In the genomic region with DNA sequence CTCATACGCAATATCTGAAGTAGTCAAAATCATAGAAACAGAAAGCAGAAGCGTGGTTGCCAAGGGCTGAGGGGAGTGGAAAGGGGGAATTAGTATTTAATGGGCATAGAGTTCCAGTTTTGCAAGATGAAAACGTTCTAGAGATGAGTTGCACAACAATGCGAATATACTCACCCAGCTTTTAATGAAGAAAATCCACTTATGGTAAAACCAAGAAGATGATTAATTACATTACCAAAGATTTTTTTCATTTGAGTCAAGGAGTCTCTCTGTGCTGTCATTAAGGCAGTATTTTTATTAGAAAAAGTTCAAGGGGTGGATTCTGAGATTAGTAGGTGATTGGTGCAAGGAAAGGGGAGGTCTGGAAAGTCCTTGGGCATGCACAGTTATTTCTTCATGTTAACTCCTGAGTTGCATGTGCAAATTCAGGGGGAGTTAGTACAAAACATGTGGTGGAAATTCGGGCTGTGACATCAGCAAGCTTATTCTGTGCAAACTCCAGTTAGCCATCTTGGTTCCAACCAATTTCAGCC, we compare ENCODE assay signal across 1 cellular context.
A peak's percentile ranks its signal among the peaks of the same experiment; 100 is the strongest.
TF ChIP-seq lines count a peak whose summit lies in the region.

No MANE protein-coding gene starts in this region.

TF ChIP-seq in GM12878, 131 proteins besides CTCF, POLR2A, EP300 and RAD21 (continues in another document):
- peak; percentile 29; the same call in 1 of the 2 replicates for TF ChIP-seq CREB1 (IDR thresholded peaks at IDR 0.05; ENCODE audit: low read depth)
- no peak for TF ChIP-seq CBX5 (IDR thresholded peaks at IDR 0.05; ENCODE audit: low read depth)
- 0 out of 2 replicates have a peak, but pooled peaks have one; percentile 33 for TF ChIP-seq SMARCA5 (IDR thresholded peaks at IDR 0.05)
- TF ChIP-seq FOS (IDR thresholded peaks at IDR 0.05; ENCODE audit: borderline replicate concordance, extremely low read depth, insufficient read length): no peak
- TF ChIP-seq CEBPB (IDR thresholded peaks at IDR 0.05; ENCODE audit: borderline replicate concordance in 1 of 2, low read depth in 2 of 2, low read length in 2 of 2): peak in 1 of 2 experiments; percentile 69; a peak in 1 of 4 replicates
- TF ChIP-seq SIN3A (IDR thresholded peaks at IDR 0.05; ENCODE audit: low read depth, low read length): no peak
- TF ChIP-seq NFIC (IDR thresholded peaks at IDR 0.05; ENCODE audit: low read depth, low read length): peak; percentile 84
- TF ChIP-seq ZSCAN29 (IDR thresholded peaks at IDR 0.05): no peak; the same call in 1 of the 2 replicates
- TF ChIP-seq POU2F2 (IDR thresholded peaks at IDR 0.05; ENCODE audit: borderline replicate concordance, low read depth, low read length): 0 out of 3 replicates have a peak, but pooled peaks have one; percentile 33
- peak; percentile 53; the same call in 1 of the 2 replicates for TF ChIP-seq PKNOX1 (IDR thresholded peaks at IDR 0.05)
- peak; percentile 66 for TF ChIP-seq NR2F1 (conservative IDR thresholded peaks at IDR 0.05)
- TF ChIP-seq MEF2A (IDR thresholded peaks at IDR 0.05; ENCODE audit: insufficient read depth, low read depth, low read length): 0 out of 2 replicates have a peak, but pooled peaks have one; percentile 43
- 0 out of 2 replicates have a peak, but pooled peaks have one; percentile 52 for TF ChIP-seq DPF2 (IDR thresholded peaks at IDR 0.05)
- TF ChIP-seq, protein P1, sequence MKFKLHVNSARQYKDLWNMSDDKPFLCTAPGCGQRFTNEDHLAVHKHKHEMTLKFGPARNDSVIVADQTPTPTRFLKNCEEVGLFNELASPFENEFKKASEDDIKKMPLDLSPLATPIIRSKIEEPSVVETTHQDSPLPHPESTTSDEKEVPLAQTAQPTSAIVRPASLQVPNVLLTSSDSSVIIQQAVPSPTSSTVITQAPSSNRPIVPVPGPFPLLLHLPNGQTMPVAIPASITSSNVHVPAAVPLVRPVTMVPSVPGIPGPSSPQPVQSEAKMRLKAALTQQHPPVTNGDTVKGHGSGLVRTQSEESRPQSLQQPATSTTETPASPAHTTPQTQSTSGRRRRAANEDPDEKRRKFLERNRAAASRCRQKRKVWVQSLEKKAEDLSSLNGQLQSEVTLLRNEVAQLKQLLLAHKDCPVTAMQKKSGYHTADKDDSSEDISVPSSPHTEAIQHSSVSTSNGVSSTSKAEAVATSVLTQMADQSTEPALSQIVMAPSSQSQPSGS (IDR thresholded peaks at IDR 0.05; ENCODE audit: low read length): peak; percentile 53
- TF ChIP-seq PAX8 (IDR thresholded peaks at IDR 0.05): no peak
- peak; percentile 43; the same call in 1 of the 2 replicates for TF ChIP-seq ZBED1 (IDR thresholded peaks at IDR 0.05; ENCODE audit: borderline replicate concordance)
- peak; percentile 74 to 78 for TF ChIP-seq IKZF2 (IDR thresholded peaks at IDR 0.05)
- no peak for TF ChIP-seq SIX5 (IDR thresholded peaks at IDR 0.05; ENCODE audit: low read depth, low read length, severe bottlenecking)
- TF ChIP-seq CBX3 (IDR thresholded peaks at IDR 0.05; ENCODE audit: borderline replicate concordance, low read depth): no peak
- no peak for TF ChIP-seq TCF7 (IDR thresholded peaks at IDR 0.05; ENCODE audit: borderline replicate concordance)
- no peak; the same call in 1 of the 2 replicates for TF ChIP-seq NKRF (conservative IDR thresholded peaks at IDR 0.05)
- TF ChIP-seq FOXM1 (IDR thresholded peaks at IDR 0.05; ENCODE audit: low read depth, low read length): peak; percentile 77
- no peak for TF ChIP-seq STAT1 (conservative IDR thresholded peaks at IDR 0.05)
- TF ChIP-seq MTA3 (IDR thresholded peaks at IDR 0.05; ENCODE audit: borderline replicate concordance, low read length): peak; percentile 80
- TF ChIP-seq JUNB (IDR thresholded peaks at IDR 0.05): peak; percentile 89
- peak; percentile 65 for TF ChIP-seq SPI1 (IDR thresholded peaks at IDR 0.05; ENCODE audit: borderline replicate concordance, insufficient read depth, low read depth, low read length)
- TF ChIP-seq, protein P2, sequence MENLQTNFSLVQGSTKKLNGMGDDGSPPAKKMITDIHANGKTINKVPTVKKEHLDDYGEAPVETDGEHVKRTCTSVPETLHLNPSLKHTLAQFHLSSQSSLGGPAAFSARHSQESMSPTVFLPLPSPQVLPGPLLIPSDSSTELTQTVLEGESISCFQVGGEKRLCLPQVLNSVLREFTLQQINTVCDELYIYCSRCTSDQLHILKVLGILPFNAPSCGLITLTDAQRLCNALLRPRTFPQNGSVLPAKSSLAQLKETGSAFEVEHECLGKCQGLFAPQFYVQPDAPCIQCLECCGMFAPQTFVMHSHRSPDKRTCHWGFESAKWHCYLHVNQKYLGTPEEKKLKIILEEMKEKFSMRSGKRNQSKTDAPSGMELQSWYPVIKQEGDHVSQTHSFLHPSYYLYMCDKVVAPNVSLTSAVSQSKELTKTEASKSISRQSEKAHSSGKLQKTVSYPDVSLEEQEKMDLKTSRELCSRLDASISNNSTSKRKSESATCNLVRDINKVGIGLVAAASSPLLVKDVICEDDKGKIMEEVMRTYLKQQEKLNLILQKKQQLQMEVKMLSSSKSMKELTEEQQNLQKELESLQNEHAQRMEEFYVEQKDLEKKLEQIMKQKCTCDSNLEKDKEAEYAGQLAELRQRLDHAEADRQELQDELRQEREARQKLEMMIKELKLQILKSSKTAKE (IDR thresholded peaks at IDR 0.05; ENCODE audit: low read depth, poor library complexity, severe bottlenecking): no peak
- peak; percentile 60; the same call in 1 of the 2 replicates for TF ChIP-seq ATF7 (IDR thresholded peaks at IDR 0.05; ENCODE audit: low read depth)
- TF ChIP-seq MTA2 (IDR thresholded peaks at IDR 0.05; ENCODE audit: low read depth): peak; percentile 95
- 0 out of 2 replicates have a peak, but pooled peaks have one; percentile 71 for TF ChIP-seq POLR2AphosphoS5 (IDR thresholded peaks at IDR 0.05; ENCODE audit: low read length)
- peak; percentile 48; the same call in 1 of the 2 replicates for TF ChIP-seq CREM (IDR thresholded peaks at IDR 0.05; ENCODE audit: low read depth)
- peak; percentile 35 for TF ChIP-seq SMAD1 (IDR thresholded peaks at IDR 0.05; ENCODE audit: low read depth, partially characterized antibody)
- TF ChIP-seq PRDM15 (CRISPR knock-in tag; IDR thresholded peaks at IDR 0.05): no peak
- peak; percentile 54; the same call in 1 of the 2 replicates for TF ChIP-seq IRF4 (IDR thresholded peaks at IDR 0.05; ENCODE audit: low read depth, low read length)
- TF ChIP-seq MXI1 (IDR thresholded peaks at IDR 0.05; ENCODE audit: low read depth, low read length): no peak
- TF ChIP-seq GABPA (IDR thresholded peaks at IDR 0.05; ENCODE audit: low read depth): 0 out of 2 replicates have a peak, but pooled peaks have one; percentile 19
- TF ChIP-seq SMAD5 (IDR thresholded peaks at IDR 0.05; ENCODE audit: low read depth): no peak
- TF ChIP-seq BMI1 (IDR thresholded peaks at IDR 0.05; ENCODE audit: borderline replicate concordance): 0 out of 2 replicates have a peak, but pooled peaks have one; percentile 19
- TF ChIP-seq NRF1 (conservative IDR thresholded peaks at IDR 0.05; ENCODE audit: low read depth, low read length): no peak
- 0 out of 2 replicates have a peak, but pooled peaks have one; percentile 39 for TF ChIP-seq ZNF217 (IDR thresholded peaks at IDR 0.05)
- no peak for TF ChIP-seq TCF3 (IDR thresholded peaks at IDR 0.05; ENCODE audit: borderline replicate concordance, insufficient read depth, low read depth, low read length)
- TF ChIP-seq, protein P3, sequence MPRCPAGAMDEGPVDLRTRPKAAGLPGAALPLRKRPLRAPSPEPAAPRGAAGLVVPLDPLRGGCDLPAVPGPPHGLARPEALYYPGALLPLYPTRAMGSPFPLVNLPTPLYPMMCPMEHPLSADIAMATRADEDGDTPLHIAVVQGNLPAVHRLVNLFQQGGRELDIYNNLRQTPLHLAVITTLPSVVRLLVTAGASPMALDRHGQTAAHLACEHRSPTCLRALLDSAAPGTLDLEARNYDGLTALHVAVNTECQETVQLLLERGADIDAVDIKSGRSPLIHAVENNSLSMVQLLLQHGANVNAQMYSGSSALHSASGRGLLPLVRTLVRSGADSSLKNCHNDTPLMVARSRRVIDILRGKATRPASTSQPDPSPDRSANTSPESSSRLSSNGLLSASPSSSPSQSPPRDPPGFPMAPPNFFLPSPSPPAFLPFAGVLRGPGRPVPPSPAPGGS (IDR thresholded peaks at IDR 0.05; ENCODE audit: borderline replicate concordance, insufficient read depth, low read depth, low read length, poor library complexity, severe bottlenecking): peak; percentile 49
- peak; percentile 65 for TF ChIP-seq EED (IDR thresholded peaks at IDR 0.05; ENCODE audit: low read depth)
- TF ChIP-seq ZNF207 (IDR thresholded peaks at IDR 0.05; ENCODE audit: borderline replicate concordance): no peak
- TF ChIP-seq BCL11A (IDR thresholded peaks at IDR 0.05; ENCODE audit: low read depth, low read length): peak; percentile 64; the same call in 1 of the 2 replicates
- TF ChIP-seq, protein P4, sequence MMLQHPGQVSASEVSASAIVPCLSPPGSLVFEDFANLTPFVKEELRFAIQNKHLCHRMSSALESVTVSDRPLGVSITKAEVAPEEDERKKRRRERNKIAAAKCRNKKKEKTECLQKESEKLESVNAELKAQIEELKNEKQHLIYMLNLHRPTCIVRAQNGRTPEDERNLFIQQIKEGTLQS (IDR thresholded peaks at IDR 0.05; ENCODE audit: borderline replicate concordance, extremely low read depth, low read depth, low read length): no peak
- no peak for TF ChIP-seq E2F4 (IDR thresholded peaks at IDR 0.05; ENCODE audit: low read depth, low read length)
- TF ChIP-seq YY1 (IDR thresholded peaks at IDR 0.05; ENCODE audit: low read depth, low read length): peak; percentile 73; the same call in 1 of the 2 replicates
